16 cellular contexts compared by ENCODE assay signal in the genomic region with DNA sequence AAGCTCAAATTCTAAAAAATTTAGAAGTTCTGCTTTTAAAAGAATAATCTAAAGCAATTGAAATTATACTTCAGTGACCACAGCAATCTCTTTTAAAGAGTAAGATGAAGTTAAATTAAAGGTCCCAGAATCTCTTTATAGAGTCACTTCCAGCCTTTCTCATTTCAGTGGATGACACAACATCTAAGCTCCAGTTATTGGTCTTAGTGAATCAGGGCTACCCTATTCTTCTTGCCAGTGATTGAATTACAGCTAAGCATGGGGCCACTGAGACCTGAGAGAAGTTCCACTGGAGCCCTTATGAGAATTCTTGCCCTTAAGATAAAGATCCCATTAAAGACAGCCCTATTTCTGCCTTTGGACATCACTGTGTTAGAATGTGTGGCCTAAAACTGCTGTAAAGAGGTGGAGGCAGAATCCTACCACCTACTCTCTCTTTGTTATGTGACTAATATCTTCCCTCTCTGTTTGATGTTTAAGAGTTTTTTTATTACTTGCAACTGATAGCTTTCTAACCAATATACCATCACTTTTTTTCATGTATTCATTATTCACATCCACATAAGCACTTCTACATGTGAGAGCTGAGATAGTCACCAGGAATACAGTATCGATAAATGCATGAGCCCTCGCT.
"Had no signal": no experiment of that assay in that cellular context is flagged by ENCODE, and none has a peak within 500 bp of the region (broad histone marks: within the 10 kb centered on the region; RNA-seq: fewer than 3 reads in every experiment).

No MANE protein-coding gene starts in this region.

- ATAC-seq: gastrocnemius medialis, heart right ventricle, pancreas, right cardiac atrium, upper lobe of right lung had no signal

- H3K4me3 Mint-ChIP-seq: naive B cell; nephron; stimulated activated naive CD8-positive, alpha-beta T cell treated with anti-CD3 and anti-CD28 coated beads, Interleukin-15, Interleukin-2, amounts not matched to agents 100 ng/mL and 50 ng/mL, for 24 hours had no signal

- H3K27ac Mint-ChIP-seq: naive B cell, nephron had no signal

- H3K36me3 Mint-ChIP-seq: naive B cell had no signal

- DNase-seq: effector memory CD4-positive, alpha-beta T cell; gastrocnemius medialis; heart right ventricle; hypothalamus; kidney glomerular epithelial cell; mesendoderm; naive B cell; occipital lobe; pancreas; right cardiac atrium; small intestine; stimulated activated CD4-positive, alpha-beta T cell treated with anti-CD3 and anti-CD28 coated beads, Interleukin-2, amount 100 ng/mL, for 48 hours; testis; upper lobe of right lung had no signal

- H3K9me3 Mint-ChIP-seq: naive B cell; nephron; stimulated activated naive CD8-positive, alpha-beta T cell treated with anti-CD3 and anti-CD28 coated beads, Interleukin-15, Interleukin-2, amounts not matched to agents 100 ng/mL and 50 ng/mL, for 24 hours had no signal
